17 cellular contexts compared by ENCODE assay signal in genomic region chr11:104221455-104221854, GRCh38.
DNase-seq lines count a peak whose midpoint lies in the region; ATAC-seq and TF ChIP-seq lines count a peak whose summit lies in the region.
"Had no signal": no experiment of that assay in that cellular context is flagged by ENCODE, and none has a peak within 500 bp of the region (broad histone marks: within the 10 kb centered on the region; RNA-seq: fewer than 3 reads in every experiment).

No MANE protein-coding gene starts in this region.

- H3K9me2 ChIP-seq in SU-DHL-6 (replicated peaks; ENCODE audit: insufficient read depth, low read length), result no peaks in the 10 kb centered on the region

- DNase-seq in GM19240 (ENCODE audit: insufficient read length, low spot score) (no peak), activated T-cell treated with anti-CD3 and anti-CD28 coated beads for 4 hours (no peak)
- DNase-seq: BE2C; CD4-positive, alpha-beta T cell; CD8-positive, alpha-beta memory T cell; DMS 273 treated with DMSO at 0.1 percent for 48 hours; DMS79; GF-D8; GM23248; H9 had no signal

- ATAC-seq in GM18861 (IDR thresholded peaks at IDR 0.05; ENCODE audit: unreplicated experiment) (peak; percentile 67), HG03571 (IDR thresholded peaks at IDR 0.05; ENCODE audit: unreplicated experiment) (peak; percentile 37), GM19035 (IDR thresholded peaks at IDR 0.05; ENCODE audit: unreplicated experiment) (no peak), HG02588 (IDR thresholded peaks at IDR 0.05; ENCODE audit: unreplicated experiment) (no peak)
- ATAC-seq: HCT116 had no signal

- no peaks in the 10 kb centered on the region for H3K36me3 ChIP-seq in SU-DHL-6 (ENCODE audit: low read length)
- H3K36me3 ChIP-seq: BE2C; BLaER1 treated with 17β-estradiol and CSF1 and Interleukin-3, amounts not matched to agents 10 nM and 100 nM had no signal

- TF ChIP-seq CTCF in SU-DHL-6 (IDR thresholded peaks at IDR 0.05; ENCODE audit: insufficient read depth, low read length, poor library complexity, severe bottlenecking), result no peak

- no peaks in the 10 kb centered on the region for H3F3A ChIP-seq in SU-DHL-6 (ENCODE audit: insufficient read depth)

- peak overlapping the region; percentile 62 for H3K27ac ChIP-seq in SU-DHL-6 (ENCODE audit: low read depth, low read length)
- H3K27ac ChIP-seq: BLaER1 treated with 17β-estradiol and CSF1 and Interleukin-3, amounts not matched to agents 10 nM and 100 nM; GM23248 had no signal

- H3K9me3 ChIP-seq in SU-DHL-6 (ENCODE audit: insufficient read depth, low read length), result no peaks in the 10 kb centered on the region
- H3K9me3 ChIP-seq: BE2C had no signal

- no peaks in the 10 kb centered on the region for H3K79me2 ChIP-seq in SU-DHL-6 (ENCODE audit: insufficient read depth, low read length)

- H3K27me3 ChIP-seq in SU-DHL-6 (ENCODE audit: low read length), result no peaks in the 10 kb centered on the region
- H3K27me3 ChIP-seq: BE2C; BLaER1 treated with 17β-estradiol and CSF1 and Interleukin-3, amounts not matched to agents 10 nM and 100 nM had no signal

- no peaks in the 10 kb centered on the region for H4K20me1 ChIP-seq in SU-DHL-6 (ENCODE audit: low read depth, low read length)
- H4K20me1 ChIP-seq: BLaER1 treated with 17β-estradiol and CSF1 and Interleukin-3, amounts not matched to agents 10 nM and 100 nM had no signal

- peak overlapping the region; percentile 13 for H2AFZ ChIP-seq in SU-DHL-6 (ENCODE audit: low read depth, low read length, severe bottlenecking)
- H2AFZ ChIP-seq: GM23248 had no signal

- peak overlapping the region; percentile 9; the same call in 1 of the 2 replicates for H3K9ac ChIP-seq in SU-DHL-6 (ENCODE audit: low read length)
- H3K9ac ChIP-seq: BLaER1 treated with 17β-estradiol and CSF1 and Interleukin-3, amounts not matched to agents 10 nM and 100 nM; GM23248 had no signal

- peak overlapping the region; percentile 41 for H3K4me2 ChIP-seq in SU-DHL-6 (ENCODE audit: low read depth, low read length, poor library complexity, severe bottlenecking)
- H3K4me2 ChIP-seq: BLaER1 treated with 17β-estradiol and CSF1 and Interleukin-3, amounts not matched to agents 10 nM and 100 nM had no signal

- no peak overlapping the region for H3K4me3 ChIP-seq in SU-DHL-6 (ENCODE audit: insufficient read depth, low read length, poor library complexity, severe bottlenecking)
- H3K4me3 ChIP-seq: BLaER1 treated with 17β-estradiol and CSF1 and Interleukin-3, amounts not matched to agents 10 nM and 100 nM; GM23248 had no signal

Comparison
In these comparisons a context has a peak if more than half of its experiments do, and no peak if none do; other contexts are left out.
1. ATAC-seq: peak in GM18861 (single experiment) and HG03571 (single experiment); none in GM19035 (single experiment) and HG02588 (single experiment).